ENCODE assay signal across 35 cellular contexts in the genomic region with DNA sequence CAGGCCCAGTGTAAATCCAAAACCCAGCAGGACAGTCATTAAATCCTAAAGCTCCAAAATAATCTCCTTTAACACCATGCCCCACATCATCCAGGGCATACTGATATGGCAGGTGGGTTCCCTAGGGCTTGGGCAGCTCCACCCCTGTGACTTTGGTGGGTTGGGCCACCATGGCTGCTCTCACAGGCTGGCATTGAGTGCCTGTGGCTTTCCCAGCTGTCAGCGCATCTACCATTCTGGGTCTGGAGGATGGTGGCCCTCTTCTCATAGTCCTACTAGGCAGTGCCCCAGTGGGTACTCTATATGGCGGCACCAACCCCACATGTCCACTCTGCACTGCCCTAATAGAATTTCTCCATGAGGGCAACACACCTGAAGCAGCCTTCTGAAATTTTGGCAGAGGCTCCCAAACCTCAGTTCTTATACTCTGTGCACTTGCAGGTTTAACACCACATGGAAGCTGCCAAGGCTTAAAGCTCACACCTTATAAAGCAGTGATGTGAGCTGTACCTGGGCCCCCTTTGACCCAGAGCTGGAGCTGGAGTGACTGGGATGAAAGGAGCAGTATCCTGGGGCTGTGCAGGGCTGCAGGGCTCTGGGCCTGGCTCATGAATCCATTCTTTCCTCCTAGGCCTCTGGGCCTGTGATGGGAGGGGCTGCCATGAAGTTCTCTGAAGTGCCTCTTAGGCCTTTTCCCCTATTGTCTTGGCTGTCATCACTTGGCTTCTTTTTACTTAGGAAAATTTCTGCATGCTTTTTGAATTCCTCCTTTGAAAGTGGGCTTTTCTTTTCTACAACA.
"Had no signal": no experiment of that assay in that cellular context is flagged by ENCODE, and none has a peak within 500 bp of the region (broad histone marks: within the 10 kb centered on the region; RNA-seq: fewer than 3 reads in every experiment).

No MANE protein-coding gene starts in this region.

- H3K4me3 ChIP-seq: MG63 had no signal

- H3K27ac ChIP-seq: KMS-11 had no signal

- H3K36me3 ChIP-seq: MG63 had no signal

- H3K27me3 ChIP-seq: MG63 had no signal

- H3K9ac ChIP-seq: KMS-11 had no signal

- DNase-seq: Karpas-422, Kasumi-1, KG1, MG63, MM.1S, MV-4-11, NCI-H1048, NCI-H1092, NCI-H1092 treated with DMSO at 0.1 percent for 48 hours, NCI-H1105, NCI-H1417, NCI-H1417 treated with DMSO at 0.1 percent for 48 hours, NCI-H1436, NCI-H1436 treated with DMSO at 0.1 percent for 48 hours, NCI-H146, NCI-H1694, NCI-H1694 treated with DMSO at 0.1 percent for 48 hours, NCI-H187, NCI-H187 treated with DMSO at 0.1 percent for 48 hours, NCI-H1930, NCI-H2029, NCI-H2029 treated with DMSO at 0.1 percent for 48 hours, NCI-H2081, NCI-H2081 treated with DMSO at 0.1 percent for 48 hours, NCI-H2107, NCI-H2171, NCI-H2171 treated with DMSO at 0.1 percent for 48 hours, NCI-H2227 treated with DMSO at 0.1 percent for 48 hours, NCI-H226, NCI-H345, NCI-H446, NCI-H446 treated with DMSO at 0.1 percent for 48 hours, NCI-H510A, NCI-H510A treated with DMSO at 0.1 percent for 48 hours had no signal
